8 cellular contexts compared by ENCODE assay signal in genomic region chr4:151325320-151326246, GRCh38. TPM values are rescaled to one million over a fixed set of nuclear protein-coding genes. Genes with fewer than 3 reads are reported as not detected.
DNase-seq lines count a peak whose midpoint lies in the region; ATAC-seq, FAIRE-seq and TF ChIP-seq lines count a peak whose summit lies in the region.

Gene SH3D19, minus strand, starts transcription at chr4:151325605. Its CDS starts 253 bp downstream, at chr4:151325352.

- H3K27ac Mint-ChIP-seq in activated T-helper 17 cell treated with anti-CD3 and anti-CD28 coated beads, Interleukin-2, amount 50 U/mL, for 72 hours, result no peak within 1 kb of the TSS
- peak within 1 kb of the TSS; percentile 98 for H3K27ac Mint-ChIP-seq in nephron progenitor cell

- H3K4me3 Mint-ChIP-seq in activated T-helper 17 cell treated with anti-CD3 and anti-CD28 coated beads, Interleukin-2, amount 50 U/mL, for 72 hours, result peak within 1 kb of the TSS; percentile 72
- peak within 1 kb of the TSS; percentile 91 for H3K4me3 Mint-ChIP-seq in nephron progenitor cell

- no peak for ATAC-seq in activated T-helper 17 cell treated with anti-CD3 and anti-CD28 coated beads, Interleukin-2, amount 50 U/mL, for 72 hours (replicated peaks)
- no peak for ATAC-seq in GM21390 (IDR thresholded peaks at IDR 0.05; ENCODE audit: unreplicated experiment)

- peaks cover under 1% of the 10 kb centered on the region for H3K9me3 Mint-ChIP-seq in activated T-helper 17 cell treated with anti-CD3 and anti-CD28 coated beads, Interleukin-2, amount 50 U/mL, for 72 hours
- peaks cover 4% of the 10 kb centered on the region for H3K9me3 Mint-ChIP-seq in nephron progenitor cell

- H3K4me1 Mint-ChIP-seq in activated T-helper 17 cell treated with anti-CD3 and anti-CD28 coated beads, Interleukin-2, amount 50 U/mL, for 72 hours, result peaks cover 6% of the 10 kb centered on the region
- peaks cover 48% of the 10 kb centered on the region for H3K4me1 Mint-ChIP-seq in nephron progenitor cell

- no peak for TF ChIP-seq EP300 in Ishikawa (IDR thresholded peaks at IDR 0.05; ENCODE audit: borderline replicate concordance)

- DNase-seq in D341Med (ENCODE audit: low spot score) (peak; percentile 68), frontal cortex (ENCODE audit: low spot score in 2 of 2) (peak; percentile 50 to 67), nephron progenitor cell (peak; percentile 67), NCI-H146 (lab: John Stamatoyannopoulos, UW) (no peak), KG1 (lab: John Stamatoyannopoulos, UW) (no peak)

- TF ChIP-seq CTCF in nephron progenitor cell (IDR thresholded peaks at IDR 0.05), result no peak

- peaks cover 7% of the 10 kb centered on the region for H3K36me3 Mint-ChIP-seq in activated T-helper 17 cell treated with anti-CD3 and anti-CD28 coated beads, Interleukin-2, amount 50 U/mL, for 72 hours (ENCODE audit: low read depth)
- peaks cover 8% of the 10 kb centered on the region for H3K36me3 Mint-ChIP-seq in nephron progenitor cell (ENCODE audit: low read depth)

- FAIRE-seq in frontal cortex (lab: Jason Lieb, UNC), result no peak

- H3K27me3 Mint-ChIP-seq in activated T-helper 17 cell treated with anti-CD3 and anti-CD28 coated beads, Interleukin-2, amount 50 U/mL, for 72 hours, result peaks cover 53% of the 10 kb centered on the region
- H3K27me3 Mint-ChIP-seq in nephron progenitor cell (ENCODE audit: low read depth, poor library complexity), result no peaks in the 10 kb centered on the region

- TF ChIP-seq RAD21 in Ishikawa (IDR thresholded peaks at IDR 0.05; ENCODE audit: low read depth), result no peak

TF ChIP-seq in Ishikawa, 13 proteins besides CTCF, POLR2A, EP300 and RAD21:
- TF ChIP-seq ZBTB7A (IDR thresholded peaks at IDR 0.05; ENCODE audit: low read depth) (no peak), TCF12 (IDR thresholded peaks at IDR 0.05; ENCODE audit: low read depth) (no peak), TEAD4 (IDR thresholded peaks at IDR 0.05) (no peak), FOXM1 (IDR thresholded peaks at IDR 0.05; ENCODE audit: borderline replicate concordance, low read depth) (no peak), NFIC (IDR thresholded peaks at IDR 0.05) (no peak), YY1 (IDR thresholded peaks at IDR 0.05; ENCODE audit: low read depth) (peak; percentile 64), REST (IDR thresholded peaks at IDR 0.05; ENCODE audit: low read depth) (no peak; the same call in 1 of the 2 replicates), EGR1 (IDR thresholded peaks at IDR 0.05) (no peak), MAX (IDR thresholded peaks at IDR 0.05) (peak; percentile 53), USF1 (IDR thresholded peaks at IDR 0.05) (no peak), CREB1 (IDR thresholded peaks at IDR 0.05; ENCODE audit: low read depth) (no peak), CEBPB (IDR thresholded peaks at IDR 0.05) (no peak), TAF1 (IDR thresholded peaks at IDR 0.05; ENCODE audit: low read depth) (peak; percentile 65; the same call in 1 of the 2 replicates)

RNA-seq across cellular contexts. Expression of gene SH3D19, which starts in this region (rescaled TPM):
- total RNA-seq in activated T-helper 17 cell treated with anti-CD3 and anti-CD28 coated beads, Interleukin-2, amount 50 U/mL, for 72 hours, result 1 to 10 TPM in 1 of 2 donors, not detected in 1; 1.1 TPM
- 8.2 TPM for total RNA-seq in frontal cortex

Comparison
In these comparisons a context has a peak if more than half of its experiments do, and no peak if none do; other contexts are left out.
1. DNase-seq: peak in D341Med (single experiment), frontal cortex (2 of 2) and nephron progenitor cell (single experiment); none in NCI-H146 (single experiment) and KG1 (single experiment).